In the genomic region with DNA sequence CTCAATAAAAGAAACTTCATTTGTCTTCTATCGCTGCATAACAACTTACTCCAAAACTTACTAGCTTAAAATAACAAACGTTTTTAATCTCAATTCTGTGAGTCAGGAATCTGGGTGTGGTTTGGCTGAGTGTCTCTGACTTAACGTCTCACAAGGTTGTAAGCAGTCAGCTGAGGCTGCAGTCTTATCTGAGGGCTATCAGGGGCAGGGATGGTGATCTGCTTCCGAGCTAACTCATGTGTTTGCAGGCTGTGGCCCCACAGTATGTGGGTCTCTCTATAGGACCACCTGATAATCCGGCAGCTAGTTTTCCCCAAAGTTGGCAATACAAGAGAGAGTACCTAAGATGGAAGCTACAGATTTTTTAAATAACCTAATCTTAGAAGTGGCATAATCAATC, we compare ENCODE assay signal across 10 cellular contexts.
DNase-seq lines count a peak whose midpoint lies in the region; TF ChIP-seq lines count a peak whose summit lies in the region.
"Had no signal": no experiment of that assay in that cellular context is flagged by ENCODE, and none has a peak within 500 bp of the region (broad histone marks: within the 10 kb centered on the region; RNA-seq: fewer than 3 reads in every experiment).

No MANE protein-coding gene starts in this region.

- H3K9ac ChIP-seq in fibroblast of lung (ENCODE audit: insufficient read depth, low read length), result no peak overlapping the region

- H3K36me3 Mint-ChIP-seq in osteocyte (ENCODE audit: unreplicated experiment), result no peaks in the 10 kb centered on the region
- H3K36me3 Mint-ChIP-seq: naive B cell had no signal

- H3K4me1 ChIP-seq in SJCRH30 (peaks cover 26% of the 10 kb centered on the region), fibroblast of lung (ENCODE audit: control insufficient read depth, extremely low read depth, insufficient read depth, low read length) (peaks cover 6% of the 10 kb centered on the region)

- no peaks in the 10 kb centered on the region for H3K79me2 ChIP-seq in fibroblast of lung (ENCODE audit: control insufficient read depth, insufficient read depth, low read length)

- peak overlapping the region; percentile 96 for H3K27ac ChIP-seq in SJCRH30
- H3K27ac ChIP-seq in fibroblast of lung (ENCODE audit: insufficient read depth, low read length), result peak overlapping the region; percentile 78
- no peak overlapping the region for H3K27ac ChIP-seq in dorsolateral prefrontal cortex

- H3K9me3 ChIP-seq in SJCRH30 (replicated peaks), result no peaks in the 10 kb centered on the region
- H3K9me3 ChIP-seq in fibroblast of lung (ENCODE audit: control insufficient read depth, insufficient read depth, low read depth, low read length), result no peaks in the 10 kb centered on the region

- peaks cover 24% of the 10 kb centered on the region for H3K4me1 Mint-ChIP-seq in osteocyte (ENCODE audit: unreplicated experiment)

- peak overlapping the region; percentile 43 for H3K4me3 ChIP-seq in SJCRH30
- peak overlapping the region in 2 of 4 experiments; percentile 22 to 62 for H3K4me3 ChIP-seq in fibroblast of lung (replicated peaks in 1 of 4; ENCODE audit: control extremely low read depth in 1 of 4, insufficient read depth in 1 of 4, low read depth in 3 of 4, low read length in 4 of 4)
- H3K4me3 ChIP-seq in dorsolateral prefrontal cortex, result peak overlapping the region in 2 of 59 donors; percentile 20 to 22

- H4K20me1 ChIP-seq in fibroblast of lung (ENCODE audit: control insufficient read depth, extremely low read depth, insufficient read depth, low read length), result no peaks in the 10 kb centered on the region

- intact Hi-C loops in dorsolateral prefrontal cortex (cut with DNase I), result no loop called here

- peak overlapping the region; percentile 76 for H3K4me2 ChIP-seq in fibroblast of lung (ENCODE audit: extremely low read depth, insufficient read depth, low read length)

- H3K4me3 Mint-ChIP-seq in osteocyte (ENCODE audit: unreplicated experiment), result no peak overlapping the region

- no peaks in the 10 kb centered on the region for H3K27me3 Mint-ChIP-seq in osteocyte (ENCODE audit: unreplicated experiment)
- H3K27me3 Mint-ChIP-seq: naive B cell had no signal

- H3K27me3 ChIP-seq in SJCRH30 (no peaks in the 10 kb centered on the region), fibroblast of lung (ENCODE audit: control insufficient read depth, insufficient read depth, low read length) (no peaks in the 10 kb centered on the region), dorsolateral prefrontal cortex (no peaks in the 10 kb centered on the region)

- H3K9me3 Mint-ChIP-seq in osteocyte (ENCODE audit: unreplicated experiment), result no peaks in the 10 kb centered on the region

- H2AFZ ChIP-seq in fibroblast of lung (ENCODE audit: low read length), result no peak overlapping the region

- peak overlapping the region; percentile 77 for H3K27ac Mint-ChIP-seq in osteocyte (ENCODE audit: unreplicated experiment)

- TF ChIP-seq CTCF in fibroblast of lung (conservative IDR thresholded peaks at IDR 0.05 in 1 of 2, IDR thresholded peaks at IDR 0.05 in 1 of 2; ENCODE audit: low read depth in 1 of 2, low read length in 2 of 2) (no peak), osteocyte (IDR thresholded peaks at IDR 0.05) (no peak), dorsolateral prefrontal cortex (IDR thresholded peaks at IDR 0.05 in 54 of 56, conservative IDR thresholded peaks at IDR 0.05 in 2 of 56; ENCODE audit: low read depth in 1 of 56, partially characterized antibody in 56 of 56) (no peak), GM13977 (IDR thresholded peaks at IDR 0.05; ENCODE audit: extremely low read depth, insufficient read depth, missing control alignments) (no peak)

- in situ Hi-C loops in KBM-7 (cut with MboI; ENCODE audit: low pct_unique_long_range_greater_than_20kb, low sequenced_read_pairs) (no loop called here), GM13977 (cut with MboI; ENCODE audit: low pct_unique_long_range_greater_than_20kb, low sequenced_read_pairs, unreplicated experiment) (no loop called here)

- H3K36me3 ChIP-seq in SJCRH30 (no peaks in the 10 kb centered on the region), fibroblast of lung (ENCODE audit: control insufficient read depth, insufficient read depth, low read length) (no peaks in the 10 kb centered on the region)

- DNase-seq in EL (peak; percentile 69), SJCRH30 (peak; percentile 75 to 80), fibroblast of lung (ENCODE audit: low read depth in 2 of 2) (peak; percentile 76 to 83), osteocyte (ENCODE audit: extremely low spot score, unreplicated experiment) (no peak), dorsolateral prefrontal cortex (no peak), KBM-7 (no peak), GM13977 (ENCODE audit: low spot score) (no peak)
- no peak for DNase-seq in stimulated activated CD4-positive, alpha-beta T cell treated with anti-CD3 and anti-CD28 coated beads, Interleukin-2, amount 100 ng/mL, for 48 hours
- DNase-seq: naive B cell, NCI-H2081 had no signal

Comparison
In these comparisons a context has a peak if more than half of its experiments do, and no peak if none do; other contexts are left out.
1. DNase-seq: peak in EL (single experiment), SJCRH30 (2 of 2) and fibroblast of lung (2 of 2); none in osteocyte (single experiment), dorsolateral prefrontal cortex (0 of 10), stimulated activated CD4-positive, alpha-beta T cell treated with anti-CD3 and anti-CD28 coated beads, Interleukin-2, amount 100 ng/mL, for 48 hours (0 of 2), KBM-7 (single experiment) and GM13977 (single experiment).
2. H3K27ac ChIP-seq: peak in SJCRH30 (single experiment) and fibroblast of lung (single experiment); none in dorsolateral prefrontal cortex (0 of 59).